16 cellular contexts compared by ENCODE assay signal in genomic region chr2:107681946-107682345, GRCh38.
"Had no signal": no experiment of that assay in that cellular context is flagged by ENCODE, and none has a peak within 500 bp of the region (broad histone marks: within the 10 kb centered on the region; RNA-seq: fewer than 3 reads in every experiment).

No MANE protein-coding gene starts in this region.

- H3K27me3 Mint-ChIP-seq: T-cell had no signal

- H3K4me3 Mint-ChIP-seq: activated T-helper 1 cell treated with anti-CD3 and anti-CD28 coated beads, Interleukin-12 subunit alpha, Interleukin-12 subunit beta, Interleukin-2, Interleukin-4 antibody, amounts not matched to agents 30 ng/mL and 10 ng/mL and 1 ng/mL, durations not matched to agents 14 hours and 24 hours and 36 hours; mesothelial cell of epicardium; neural crest cell; T-cell had no signal

- H3K4me2 ChIP-seq: hepatocyte had no signal

- H3K36me3 ChIP-seq: pancreas, thoracic aorta, upper lobe of right lung had no signal

- H3K4me1 ChIP-seq: pancreas, upper lobe of right lung had no signal

- H2AFZ ChIP-seq: hepatocyte had no signal

- H3K27ac Mint-ChIP-seq: activated T-helper 1 cell treated with anti-CD3 and anti-CD28 coated beads, Interleukin-12 subunit alpha, Interleukin-12 subunit beta, Interleukin-2, Interleukin-4 antibody, amounts not matched to agents 30 ng/mL and 10 ng/mL and 1 ng/mL, durations not matched to agents 14 hours and 24 hours and 36 hours; mesothelial cell of epicardium; T-cell had no signal

- H3K27ac ChIP-seq: hepatocyte, pancreas, thoracic aorta, upper lobe of right lung had no signal

- H3K27me3 ChIP-seq: hepatocyte, pancreas, upper lobe of right lung had no signal

- H3K9me3 ChIP-seq: pancreas, thoracic aorta, upper lobe of right lung had no signal

- H3K79me2 ChIP-seq: hepatocyte had no signal

- H3K4me1 Mint-ChIP-seq: T-cell had no signal

- DNase-seq: activated naive CD4-positive, alpha-beta T cell treated with Interleukin-2 at 50 U/mL for 16 hours; anterior cingulate cortex; kidney glomerular epithelial cell; pancreas; stimulated activated CD4-positive, alpha-beta T cell treated with anti-CD3 and anti-CD28 coated beads, Interleukin-12 subunit alpha, Interleukin-12 subunit beta, amount 100 ng/mL, for 4 hours; stimulated activated CD4-positive, alpha-beta T cell treated with anti-CD3 and anti-CD28 coated beads, Interleukin-2, amount 100 ng/mL, for 24 hours; T-cell; T-helper 9 cell; upper lobe of right lung had no signal

- H3K4me3 ChIP-seq: hepatocyte, pancreas, thoracic aorta, upper lobe of right lung had no signal

- H3K36me3 Mint-ChIP-seq: mesothelial cell of epicardium, T-cell had no signal

- ATAC-seq: activated CD4-positive, CD25-positive, alpha-beta regulatory T cell treated with anti-CD3 and anti-CD28 coated beads, Interleukin-2, amount 50 U/mL, for 24 hours; pancreas; sciatic nerve; T-cell; upper lobe of right lung had no signal

- H3K9me3 Mint-ChIP-seq: activated T-helper 1 cell treated with anti-CD3 and anti-CD28 coated beads, Interleukin-12 subunit alpha, Interleukin-12 subunit beta, Interleukin-2, Interleukin-4 antibody, amounts not matched to agents 30 ng/mL and 10 ng/mL and 1 ng/mL, durations not matched to agents 14 hours and 24 hours and 36 hours; mesothelial cell of epicardium had no signal
